8 cellular contexts compared by ENCODE assay signal in the genomic region with DNA sequence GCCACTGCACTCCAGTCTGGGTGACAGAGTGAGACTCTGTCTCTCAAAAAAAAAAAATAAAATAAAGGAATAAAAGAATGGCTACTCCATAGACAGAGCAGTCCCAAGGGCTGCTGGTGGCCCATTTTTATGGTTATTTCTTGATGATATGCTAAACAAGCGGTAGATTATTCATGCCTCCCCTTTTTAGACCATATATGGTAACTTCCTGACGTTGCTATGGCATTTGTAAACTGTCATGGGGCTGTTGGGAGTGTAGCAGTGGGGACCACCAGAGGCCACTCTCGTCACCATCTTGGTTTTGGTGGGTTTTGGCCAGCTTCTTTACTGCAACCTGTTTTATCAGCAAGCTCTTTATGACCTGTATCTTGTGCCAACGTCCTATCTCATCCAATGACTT. TPM values are rescaled to one million over a fixed set of nuclear protein-coding genes. Genes with fewer than 3 reads are reported as not detected.
"Had no signal": no experiment of that assay in that cellular context is flagged by ENCODE, and none has a peak within 500 bp of the region (broad histone marks: within the 10 kb centered on the region; RNA-seq: fewer than 3 reads in every experiment).

No MANE protein-coding gene starts in this region.

RNA-seq across cellular contexts. Expression of a gene that starts 24.4 kb away (rescaled TPM):
- total RNA-seq: MCF 10A, Peyer's patch, Right ventricle myocardium inferior, RPMI7951, SJCRH30 had no signal
- polyA plus RNA-seq: IgD-negative memory B cell had no signal

RNA-seq across cellular contexts. Expression of a gene that starts 52.4 kb away (rescaled TPM):
- total RNA-seq: MCF 10A, OCI-LY7, PC-9, Peyer's patch, Right ventricle myocardium inferior, RPMI7951, SJCRH30 had no signal
- polyA plus RNA-seq: IgD-negative memory B cell had no signal

RNA-seq across cellular contexts. Expression of a gene that starts 58.0 kb away (rescaled TPM):
- total RNA-seq: OCI-LY7, Right ventricle myocardium inferior, RPMI7951, SJCRH30 had no signal
- polyA plus RNA-seq: IgD-negative memory B cell had no signal
